Comparison of ENCODE assay signal across 28 cellular contexts in genomic region chr20:312067-312466, GRCh38. TPM values are rescaled to one million over a fixed set of nuclear protein-coding genes. Genes with fewer than 3 reads are reported as not detected.
DNase-seq lines count a peak whose midpoint lies in the region; ATAC-seq, FAIRE-seq and TF ChIP-seq lines count a peak whose summit lies in the region.
"Had no signal": no experiment of that assay in that cellular context is flagged by ENCODE, and none has a peak within 500 bp of the region (broad histone marks: within the 10 kb centered on the region; RNA-seq: fewer than 3 reads in every experiment).

No MANE protein-coding gene starts in this region.

- FAIRE-seq in HepG2 (lab: Jason Lieb, UNC) (no peak), astrocyte (lab: Jason Lieb, UNC) (no peak)
- FAIRE-seq: A549, GM18507, HTR-8/SVneo had no signal

- H3K27me3 Mint-ChIP-seq in astrocyte (ENCODE audit: low read depth, unreplicated experiment) (no peaks in the 10 kb centered on the region), natural killer cell (ENCODE audit: low read depth in 2 of 2) (peaks cover 0 to 2% of the 10 kb centered on the region in 2 donors), WTC11 (ENCODE audit: low read depth) (no peaks in the 10 kb centered on the region)

- WGBS in HepG2 (ENCODE audit: low lambda C conversion rate), result 85% methylated on average over 8 of the region's 8 CpGs
- WGBS in right lobe of liver (ENCODE audit: insufficient coverage, low coverage, low lambda C conversion rate, missing lambda C conversion rate), result 70% methylated on average over 8 of the region's 8 CpGs

- H3K36me3 ChIP-seq in HepG2 (replicated peaks in 1 of 2; ENCODE audit: control insufficient read depth in 1 of 2, insufficient read depth in 2 of 2, low read length in 2 of 2), result no peaks in the 10 kb centered on the region
- no peaks in the 10 kb centered on the region for H3K36me3 ChIP-seq in right lobe of liver
- no peaks in the 10 kb centered on the region for H3K36me3 ChIP-seq in astrocyte (ENCODE audit: insufficient read depth, low read length)

- no peak overlapping the region for H3K27ac ChIP-seq in HepG2 (ENCODE audit: extremely low read length, insufficient read depth, low read length)
- no peak overlapping the region for H3K27ac ChIP-seq in right lobe of liver
- no peak overlapping the region for H3K27ac ChIP-seq in astrocyte (ENCODE audit: low read depth, low read length)
- H3K27ac ChIP-seq: A549; BLaER1 treated with 17β-estradiol and CSF1 and Interleukin-3, amounts not matched to agents 10 nM and 100 nM; GM23248 had no signal

- DNase-seq in HepG2 (ENCODE audit: low spot score) (no peak), right lobe of liver (no peak), astrocyte (ENCODE audit: low read depth) (no peak), natural killer cell (no peak), WTC11 (ENCODE audit: low spot score) (no peak)
- no peak for DNase-seq in activated CD4-positive, alpha-beta T cell treated with anti-CD3 and anti-CD28 coated beads for 4 hours
- DNase-seq: AML-193; CD4-positive, alpha-beta memory T cell; COR-L47; GM23248; H9; KG1; MM.1S; NCI-H1092 treated with DMSO at 0.1 percent for 48 hours; NCI-H1436; NCI-H187; NCI-H446; NCI-H524 treated with DMSO at 0.1 percent for 48 hours; NCI-H774; SHP77 treated with DMSO at 0.1 percent for 48 hours had no signal

- H3K27ac Mint-ChIP-seq in astrocyte (ENCODE audit: unreplicated experiment), result peak overlapping the region; percentile 23
- no peak overlapping the region for H3K27ac Mint-ChIP-seq in natural killer cell
- no peak overlapping the region for H3K27ac Mint-ChIP-seq in WTC11
- H3K27ac Mint-ChIP-seq: H9 had no signal

- no peak overlapping the region for H2AFZ ChIP-seq in HepG2 (ENCODE audit: low read length)
- H2AFZ ChIP-seq in astrocyte (ENCODE audit: low read depth, low read length), result no peak overlapping the region
- H2AFZ ChIP-seq: GM23248 had no signal

- ATAC-seq in HepG2 (no peak), right lobe of liver (no peak), natural killer cell (no peak), WTC11 (no peak), HG03457 (IDR thresholded peaks at IDR 0.05; ENCODE audit: unreplicated experiment) (no peak)
- ATAC-seq: A549, Panc1 had no signal

- H3K79me2 ChIP-seq in HepG2 (ENCODE audit: insufficient read depth, low read length) (no peaks in the 10 kb centered on the region), astrocyte (ENCODE audit: insufficient read depth, low read length) (no peaks in the 10 kb centered on the region)

- CTCF ChIA-PET in HepG2 (lab: Yijun Ruan, JAX; ENCODE audit: low intra/inter-chr PET ratio, low total read pairs), result no interaction called here
- CTCF ChIA-PET in WTC11 (lab: Charles Lee), result interaction anchor here (1.0 to 5.3 kb wide), 4 partner anchors 12 to 42 kb away, joined by 4 to 35 read pairs (median 16); partner anchors contain the start of gene ZCCHC3

- H3K4me3 ChIP-seq in HepG2 (replicated peaks in 1 of 3; ENCODE audit: insufficient read depth in 1 of 3, low read depth in 2 of 3, low read length in 3 of 3), result no peak overlapping the region
- H3K4me3 ChIP-seq in right lobe of liver, result no peak overlapping the region
- H3K4me3 ChIP-seq in astrocyte (ENCODE audit: insufficient read depth, low read depth, low read length), result no peak overlapping the region
- H3K4me3 ChIP-seq: A549; BLaER1 treated with 17β-estradiol and CSF1 and Interleukin-3, amounts not matched to agents 10 nM and 100 nM; GM23248 had no signal

- intact Hi-C loops in HepG2 (cut with micrococcal nuclease; ENCODE audit: unreplicated experiment) (no loop called here), right lobe of liver (cut with DNase I) (no loop called here), natural killer cell (cut with micrococcal nuclease) (no loop called here)

- POLR2A ChIA-PET in HepG2 (lab: Yijun Ruan, JAX), result interaction anchor here (1.7 to 3.7 kb wide), 2 partner anchors 13 kb away, joined by 5 to 9 read pairs; partner anchors contain the start of gene SOX12
- POLR2A ChIA-PET in WTC11 (lab: Charles Lee), result interaction anchor here (0.9 kb wide), 1 partner anchor 12 kb away, joined by 4 read pairs; no protein-coding TSS in a partner anchor

- H4K20me1 ChIP-seq in HepG2 (ENCODE audit: insufficient read depth, low read length), result no peaks in the 10 kb centered on the region
- H4K20me1 ChIP-seq in astrocyte (ENCODE audit: insufficient read depth, low read length), result no peaks in the 10 kb centered on the region
- H4K20me1 ChIP-seq: BLaER1 treated with 17β-estradiol and CSF1 and Interleukin-3, amounts not matched to agents 10 nM and 100 nM had no signal

- no peak overlapping the region for H3K9ac ChIP-seq in HepG2 (ENCODE audit: insufficient read depth, low read depth, low read length)
- H3K9ac ChIP-seq in astrocyte (ENCODE audit: low read length), result no peak overlapping the region
- H3K9ac ChIP-seq: BLaER1 treated with 17β-estradiol and CSF1 and Interleukin-3, amounts not matched to agents 10 nM and 100 nM; GM23248 had no signal

- no peak for TF ChIP-seq CTCF in HepG2 (CRISPR knock-in tag; IDR thresholded peaks at IDR 0.05)
- TF ChIP-seq CTCF in right lobe of liver (IDR thresholded peaks at IDR 0.05), result no peak
- TF ChIP-seq CTCF in astrocyte (IDR thresholded peaks at IDR 0.05; ENCODE audit: insufficient read depth, low read depth, low read length), result no peak
- no peak for TF ChIP-seq CTCF in natural killer cell (IDR thresholded peaks at IDR 0.05)
- TF ChIP-seq CTCF in WTC11 (IDR thresholded peaks at IDR 0.05), result no peak

- H3K27me3 ChIP-seq in HepG2 (ENCODE audit: control insufficient read depth in 1 of 2, insufficient read depth in 2 of 2, low read length in 2 of 2) (no peaks in the 10 kb centered on the region; a peak in 1 of 5 replicates), right lobe of liver (no peaks in the 10 kb centered on the region), astrocyte (ENCODE audit: insufficient read depth, low read length) (no peaks in the 10 kb centered on the region)
- H3K27me3 ChIP-seq: BLaER1 treated with 17β-estradiol and CSF1 and Interleukin-3, amounts not matched to agents 10 nM and 100 nM had no signal

- H3K4me1 Mint-ChIP-seq in astrocyte (ENCODE audit: low read depth, unreplicated experiment) (peaks cover 9% of the 10 kb centered on the region), natural killer cell (peaks cover 16 to 20% of the 10 kb centered on the region in 2 donors), WTC11 (peaks cover 28% of the 10 kb centered on the region)

- in situ Hi-C loops in HepG2 (cut with HindIII; ENCODE audit: extremely low pct_ligation_motif_present, low pct_unique_long_range_greater_than_20kb), result no loop called here

- no peak for TF ChIP-seq EP300 in HepG2 (IDR thresholded peaks at IDR 0.05; ENCODE audit: low read depth in 2 of 2, low read length in 2 of 2)
- no peak for TF ChIP-seq EP300 in HepG2 (CRISPR knock-in tag; IDR thresholded peaks at IDR 0.05; ENCODE audit: borderline replicate concordance)

- H3K4me1 ChIP-seq in HepG2 (ENCODE audit: insufficient read depth, low read length) (peaks cover 41% of the 10 kb centered on the region), right lobe of liver (no peaks in the 10 kb centered on the region), astrocyte (ENCODE audit: insufficient read depth, low read length) (peaks cover 21% of the 10 kb centered on the region)

- TF ChIP-seq RAD21 in HepG2 (CRISPR knock-in tag; IDR thresholded peaks at IDR 0.05), result no peak

- H3K36me3 Mint-ChIP-seq in astrocyte (ENCODE audit: low read depth, unreplicated experiment), result peaks cover 2% of the 10 kb centered on the region
- no peaks in the 10 kb centered on the region for H3K36me3 Mint-ChIP-seq in natural killer cell
- H3K36me3 Mint-ChIP-seq in WTC11, result no peaks in the 10 kb centered on the region
- H3K36me3 Mint-ChIP-seq: CD4-positive, alpha-beta memory T cell had no signal

- no peak overlapping the region for H3K4me2 ChIP-seq in HepG2 (ENCODE audit: low read depth, low read length)
- H3K4me2 ChIP-seq in astrocyte (ENCODE audit: low read length), result no peak overlapping the region
- H3K4me2 ChIP-seq: A549 had no signal

- no peaks in the 10 kb centered on the region for H3K9me3 Mint-ChIP-seq in astrocyte (ENCODE audit: unreplicated experiment)
- H3K9me3 Mint-ChIP-seq in natural killer cell, result no peaks in the 10 kb centered on the region
- H3K9me3 Mint-ChIP-seq in WTC11, result no peaks in the 10 kb centered on the region
- H3K9me3 Mint-ChIP-seq: CD4-positive, alpha-beta memory T cell; H9 had no signal

- H3K4me3 Mint-ChIP-seq in astrocyte (ENCODE audit: unreplicated experiment), result no peak overlapping the region
- H3K4me3 Mint-ChIP-seq in natural killer cell, result peak overlapping the region; percentile 22
- no peak overlapping the region for H3K4me3 Mint-ChIP-seq in WTC11
- H3K4me3 Mint-ChIP-seq: H9 had no signal

- H3K9me3 ChIP-seq in HepG2 (ENCODE audit: low read length), result no peaks in the 10 kb centered on the region
- H3K9me3 ChIP-seq in right lobe of liver, result no peaks in the 10 kb centered on the region
- H3K9me3 ChIP-seq in astrocyte (ENCODE audit: insufficient read depth, low read depth, low read length), result no peaks in the 10 kb centered on the region
- H3K9me3 ChIP-seq: A549 had no signal

- TF ChIP-seq POLR2A in HepG2 (IDR thresholded peaks at IDR 0.05; ENCODE audit: insufficient read depth in 1 of 2, low read depth in 2 of 2, low read length in 2 of 2) (no peak), right lobe of liver (IDR thresholded peaks at IDR 0.05) (no peak)

- no TSS peak for BruUV-seq in HepG2 (replicated peaks; lab: Mats Ljungman, UMichigan)

RNA-seq across cellular contexts. Expression of gene SOX12, which starts 13.3 kb away (rescaled TPM):
- 12.1 and 18.7 TPM in 2 replicates for total RNA-seq in HepG2 (2016; rRNA removed; fragmentation: Illumina TruSeq; extraction: Trizol)
- total RNA-seq in HepG2 (2016; cell fraction: cytosol; rRNA removed; fragmentation: Illumina TruSeq; extraction: Trizol; ENCODE audit: low read depth), result 5.2 and 6.4 TPM in 2 replicates
- 10.8 and 18.0 TPM in 2 replicates for total RNA-seq in HepG2 (2016; cell fraction: insoluble cytoplasmic fraction; rRNA removed; fragmentation: Illumina TruSeq; extraction: Trizol)
- total RNA-seq in HepG2 (2016; cell fraction: membrane; rRNA removed; fragmentation: Illumina TruSeq; extraction: Trizol), result 19.3 and 22.7 TPM in 2 replicates
- total RNA-seq in HepG2 (2016; cell fraction: nucleus; rRNA removed; fragmentation: Illumina TruSeq; extraction: Trizol), result 14.7 and 17.3 TPM in 2 replicates
- polyA plus RNA-seq in HepG2 (2011; rRNA removed), result 10.0 and 11.5 TPM in 2 replicates
- 5.9 and 7.7 TPM in 2 replicates for polyA plus RNA-seq in HepG2 (2011; cell fraction: cytosol; rRNA removed)
- 33.8 and 40.6 TPM in 2 replicates for polyA plus RNA-seq in HepG2 (2011; cell fraction: nucleus; rRNA removed)
- polyA plus RNA-seq in HepG2 (2012), result 33.1 and 35.1 TPM in 2 replicates
- polyA plus RNA-seq in HepG2 (2016; cell fraction: cytosol; fragmentation: Illumina TruSeq; extraction: Trizol; ENCODE audit: low read depth), result 9.1 and 11.5 TPM in 2 replicates
- polyA plus RNA-seq in HepG2 (2016; cell fraction: insoluble cytoplasmic fraction; fragmentation: Illumina TruSeq; extraction: Trizol; ENCODE audit: low read depth), result 37.4 and 47.0 TPM in 2 replicates
- polyA plus RNA-seq in HepG2 (2016; cell fraction: membrane; fragmentation: Illumina TruSeq; extraction: Trizol; ENCODE audit: low read depth), result 35.3 and 38.7 TPM in 2 replicates
- polyA plus RNA-seq in HepG2 (2016; cell fraction: nucleus; fragmentation: Illumina TruSeq; extraction: Trizol; ENCODE audit: insufficient read depth, low read depth), result 63.1 and 67.8 TPM in 2 replicates
- 2.4 and 12.0 TPM in 2 replicates for polyA minus RNA-seq in HepG2 (2011; rRNA and poly(A)+ RNA removed; ENCODE audit: low replicate concordance)
- polyA minus RNA-seq in HepG2 (2011; cell fraction: cytosol; rRNA and poly(A)+ RNA removed), result 11.2 and 12.0 TPM in 2 replicates
- 9.6 and 12.7 TPM in 2 replicates for polyA minus RNA-seq in HepG2 (2011; cell fraction: nucleus; rRNA and poly(A)+ RNA removed)
- 1 to 10 TPM; 3.6 to 6.4 (median 4.6) TPM for total RNA-seq in right lobe of liver
- total RNA-seq in astrocyte, result 43.4 and 45.1 TPM in 2 replicates
- 1 to 10 TPM; 2.3 to 4.6 (median 2.9) TPM for total RNA-seq in natural killer cell
- 59.1 to 76.3 TPM (median 72.5 TPM) in 3 replicates for total RNA-seq in WTC11 (2021)

RNA-seq across cellular contexts. Expression of gene ZCCHC3, which starts 14.7 kb away (rescaled TPM):
- total RNA-seq in HepG2 (2016; rRNA removed; fragmentation: Illumina TruSeq; extraction: Trizol), result 56.2 and 63.0 TPM in 2 replicates
- total RNA-seq in HepG2 (2016; cell fraction: cytosol; rRNA removed; fragmentation: Illumina TruSeq; extraction: Trizol; ENCODE audit: low read depth), result 12.1 and 12.3 TPM in 2 replicates
- total RNA-seq in HepG2 (2016; cell fraction: insoluble cytoplasmic fraction; rRNA removed; fragmentation: Illumina TruSeq; extraction: Trizol), result 49.2 and 64.0 TPM in 2 replicates
- total RNA-seq in HepG2 (2016; cell fraction: membrane; rRNA removed; fragmentation: Illumina TruSeq; extraction: Trizol), result 45.3 and 47.4 TPM in 2 replicates
- total RNA-seq in HepG2 (2016; cell fraction: nucleus; rRNA removed; fragmentation: Illumina TruSeq; extraction: Trizol), result 28.6 and 30.4 TPM in 2 replicates
- 43.8 and 46.6 TPM in 2 replicates for polyA plus RNA-seq in HepG2 (2011; rRNA removed)
- 44.4 and 45.0 TPM in 2 replicates for polyA plus RNA-seq in HepG2 (2011; cell fraction: cytosol; rRNA removed)
- 21.2 and 22.1 TPM in 2 replicates for polyA plus RNA-seq in HepG2 (2011; cell fraction: nucleus; rRNA removed)
- polyA plus RNA-seq in HepG2 (2012), result 37.3 and 43.5 TPM in 2 replicates
- polyA plus RNA-seq in HepG2 (2016; cell fraction: cytosol; fragmentation: Illumina TruSeq; extraction: Trizol; ENCODE audit: low read depth), result 8.1 and 9.0 TPM in 2 replicates
- 75.7 and 81.5 TPM in 2 replicates for polyA plus RNA-seq in HepG2 (2016; cell fraction: insoluble cytoplasmic fraction; fragmentation: Illumina TruSeq; extraction: Trizol; ENCODE audit: low read depth)
- polyA plus RNA-seq in HepG2 (2016; cell fraction: membrane; fragmentation: Illumina TruSeq; extraction: Trizol; ENCODE audit: low read depth), result 37.6 and 38.3 TPM in 2 replicates
- polyA plus RNA-seq in HepG2 (2016; cell fraction: nucleus; fragmentation: Illumina TruSeq; extraction: Trizol; ENCODE audit: insufficient read depth, low read depth), result 57.9 and 60.5 TPM in 2 replicates
- polyA minus RNA-seq in HepG2 (2011; rRNA and poly(A)+ RNA removed; ENCODE audit: low replicate concordance), result 9.3 and 53.1 TPM in 2 replicates
- 31.3 and 34.6 TPM in 2 replicates for polyA minus RNA-seq in HepG2 (2011; cell fraction: cytosol; rRNA and poly(A)+ RNA removed)
- polyA minus RNA-seq in HepG2 (2011; cell fraction: nucleus; rRNA and poly(A)+ RNA removed), result 16.1 and 17.3 TPM in 2 replicates
- 1 to 10 TPM; 4.2 to 7.5 (median 5.9) TPM for total RNA-seq in right lobe of liver
- total RNA-seq in astrocyte, result 18.6 and 20.2 TPM in 2 replicates
- total RNA-seq in natural killer cell, result 10 to 100 TPM; 19.2 to 24.0 (median 20.6) TPM
- 43.6 to 54.1 TPM (median 52.6 TPM) in 3 replicates for total RNA-seq in WTC11 (2021)

RNA-seq across cellular contexts. Expression of gene C20orf96, which starts 21.5 kb away (rescaled TPM):
- total RNA-seq in HepG2 (2016; rRNA removed; fragmentation: Illumina TruSeq; extraction: Trizol) (3.8 and 4.7 TPM in 2 replicates), right lobe of liver (1 to 10 TPM in 4 of 6 experiments, under 1 TPM in 2; 0.62 to 2.5 (median 1.8) TPM), astrocyte (10.1 and 10.7 TPM in 2 replicates), natural killer cell (1 to 10 TPM; 3.8 to 4.3 (median 4.1) TPM), WTC11 (2021) (22.1 to 30.3 TPM (median 27.8 TPM) in 3 replicates)
- 0.51 and 1.3 TPM in 2 replicates for total RNA-seq in HepG2 (2016; cell fraction: cytosol; rRNA removed; fragmentation: Illumina TruSeq; extraction: Trizol; ENCODE audit: low read depth)
- total RNA-seq in HepG2 (2016; cell fraction: insoluble cytoplasmic fraction; rRNA removed; fragmentation: Illumina TruSeq; extraction: Trizol), result 3.1 and 5.0 TPM in 2 replicates
- 2.0 and 2.7 TPM in 2 replicates for total RNA-seq in HepG2 (2016; cell fraction: membrane; rRNA removed; fragmentation: Illumina TruSeq; extraction: Trizol)
- total RNA-seq in HepG2 (2016; cell fraction: nucleus; rRNA removed; fragmentation: Illumina TruSeq; extraction: Trizol), result 9.9 and 10.7 TPM in 2 replicates
- 18.2 and 20.6 TPM in 2 replicates for polyA plus RNA-seq in HepG2 (2011; rRNA removed)
- 10.7 and 11.6 TPM in 2 replicates for polyA plus RNA-seq in HepG2 (2011; cell fraction: cytosol; rRNA removed)
- 25.9 and 27.9 TPM in 2 replicates for polyA plus RNA-seq in HepG2 (2011; cell fraction: nucleus; rRNA removed)
- 17.5 and 20.7 TPM in 2 replicates for polyA plus RNA-seq in HepG2 (2012)
- 4.3 and 5.1 TPM in 2 replicates for polyA plus RNA-seq in HepG2 (2016; cell fraction: cytosol; fragmentation: Illumina TruSeq; extraction: Trizol; ENCODE audit: low read depth)
- 13.8 and 15.5 TPM in 2 replicates for polyA plus RNA-seq in HepG2 (2016; cell fraction: insoluble cytoplasmic fraction; fragmentation: Illumina TruSeq; extraction: Trizol; ENCODE audit: low read depth)
- polyA plus RNA-seq in HepG2 (2016; cell fraction: membrane; fragmentation: Illumina TruSeq; extraction: Trizol; ENCODE audit: low read depth), result 7.8 and 8.1 TPM in 2 replicates
- polyA plus RNA-seq in HepG2 (2016; cell fraction: nucleus; fragmentation: Illumina TruSeq; extraction: Trizol; ENCODE audit: insufficient read depth, low read depth), result 37.7 and 37.8 TPM in 2 replicates
- polyA minus RNA-seq in HepG2 (2011; rRNA and poly(A)+ RNA removed; ENCODE audit: low replicate concordance), result 1.7 and 6.2 TPM in 2 replicates
- 2.8 and 3.7 TPM in 2 replicates for polyA minus RNA-seq in HepG2 (2011; cell fraction: cytosol; rRNA and poly(A)+ RNA removed)
- polyA minus RNA-seq in HepG2 (2011; cell fraction: nucleus; rRNA and poly(A)+ RNA removed), result 16.1 and 18.5 TPM in 2 replicates

RNA-seq across cellular contexts. Expression of gene NRSN2, which starts 34.8 kb away (rescaled TPM):
- total RNA-seq in HepG2 (2016; rRNA removed; fragmentation: Illumina TruSeq; extraction: Trizol), result 28.4 and 32.3 TPM in 2 replicates
- 13.5 and 19.5 TPM in 2 replicates for total RNA-seq in HepG2 (2016; cell fraction: cytosol; rRNA removed; fragmentation: Illumina TruSeq; extraction: Trizol; ENCODE audit: low read depth)
- total RNA-seq in HepG2 (2016; cell fraction: insoluble cytoplasmic fraction; rRNA removed; fragmentation: Illumina TruSeq; extraction: Trizol), result 26.0 and 33.1 TPM in 2 replicates
- 30.9 and 37.0 TPM in 2 replicates for total RNA-seq in HepG2 (2016; cell fraction: membrane; rRNA removed; fragmentation: Illumina TruSeq; extraction: Trizol)
- 18.0 and 19.9 TPM in 2 replicates for total RNA-seq in HepG2 (2016; cell fraction: nucleus; rRNA removed; fragmentation: Illumina TruSeq; extraction: Trizol)
- 49.4 and 63.3 TPM in 2 replicates for polyA plus RNA-seq in HepG2 (2011; rRNA removed)
- 69.4 and 90.4 TPM in 2 replicates for polyA plus RNA-seq in HepG2 (2011; cell fraction: cytosol; rRNA removed)
- polyA plus RNA-seq in HepG2 (2011; cell fraction: nucleus; rRNA removed), result 68.6 and 73.2 TPM in 2 replicates
- polyA plus RNA-seq in HepG2 (2012), result 32.8 and 45.8 TPM in 2 replicates
- polyA plus RNA-seq in HepG2 (2016; cell fraction: cytosol; fragmentation: Illumina TruSeq; extraction: Trizol; ENCODE audit: low read depth), result 30.7 and 34.2 TPM in 2 replicates
- 54.0 and 55.2 TPM in 2 replicates for polyA plus RNA-seq in HepG2 (2016; cell fraction: insoluble cytoplasmic fraction; fragmentation: Illumina TruSeq; extraction: Trizol; ENCODE audit: low read depth)
- polyA plus RNA-seq in HepG2 (2016; cell fraction: membrane; fragmentation: Illumina TruSeq; extraction: Trizol; ENCODE audit: low read depth), result 61.7 and 66.8 TPM in 2 replicates
- 79.0 and 79.1 TPM in 2 replicates for polyA plus RNA-seq in HepG2 (2016; cell fraction: nucleus; fragmentation: Illumina TruSeq; extraction: Trizol; ENCODE audit: insufficient read depth, low read depth)
- 1.6 and 52.5 TPM in 2 replicates for polyA minus RNA-seq in HepG2 (2011; rRNA and poly(A)+ RNA removed; ENCODE audit: low replicate concordance)
- polyA minus RNA-seq in HepG2 (2011; cell fraction: cytosol; rRNA and poly(A)+ RNA removed), result 32.5 and 33.1 TPM in 2 replicates
- polyA minus RNA-seq in HepG2 (2011; cell fraction: nucleus; rRNA and poly(A)+ RNA removed), result 10.7 and 15.0 TPM in 2 replicates
- total RNA-seq in right lobe of liver, result 1 to 10 TPM; 1.3 to 4.1 (median 1.9) TPM
- 57.8 and 64.0 TPM in 2 replicates for total RNA-seq in astrocyte
- 1 to 10 TPM; 6.6 to 9.3 (median 8.4) TPM for total RNA-seq in natural killer cell
- total RNA-seq in WTC11 (2021), result 23.0 to 23.7 TPM (median 23.3 TPM) in 3 replicates

RNA-seq across cellular contexts. Expression of gene DEFB132, which starts 54.5 kb away (rescaled TPM):
- not detected in 2 replicates for total RNA-seq in HepG2 (2016; rRNA removed; fragmentation: Illumina TruSeq; extraction: Trizol)
- total RNA-seq in HepG2 (2016; cell fraction: cytosol; rRNA removed; fragmentation: Illumina TruSeq; extraction: Trizol; ENCODE audit: low read depth), result not detected in 2 replicates
- not detected in 2 replicates for total RNA-seq in HepG2 (2016; cell fraction: insoluble cytoplasmic fraction; rRNA removed; fragmentation: Illumina TruSeq; extraction: Trizol)
- total RNA-seq in HepG2 (2016; cell fraction: membrane; rRNA removed; fragmentation: Illumina TruSeq; extraction: Trizol), result not detected in 2 replicates
- total RNA-seq in HepG2 (2016; cell fraction: nucleus; rRNA removed; fragmentation: Illumina TruSeq; extraction: Trizol), result not detected in 2 replicates
- not detected in 2 replicates for polyA plus RNA-seq in HepG2 (2011; rRNA removed)
- polyA plus RNA-seq in HepG2 (2011; cell fraction: cytosol; rRNA removed), result not detected in 2 replicates
- polyA plus RNA-seq in HepG2 (2011; cell fraction: nucleus; rRNA removed), result not detected in 2 replicates
- polyA plus RNA-seq in HepG2 (2012), result not detected in 2 replicates
- not detected in 2 replicates for polyA plus RNA-seq in HepG2 (2016; cell fraction: cytosol; fragmentation: Illumina TruSeq; extraction: Trizol; ENCODE audit: low read depth)
- polyA plus RNA-seq in HepG2 (2016; cell fraction: insoluble cytoplasmic fraction; fragmentation: Illumina TruSeq; extraction: Trizol; ENCODE audit: low read depth), result not detected in 2 replicates
- polyA plus RNA-seq in HepG2 (2016; cell fraction: membrane; fragmentation: Illumina TruSeq; extraction: Trizol; ENCODE audit: low read depth), result not detected in 2 replicates
- polyA plus RNA-seq in HepG2 (2016; cell fraction: nucleus; fragmentation: Illumina TruSeq; extraction: Trizol; ENCODE audit: insufficient read depth, low read depth), result not detected in 2 replicates
- not detected in 2 replicates for polyA minus RNA-seq in HepG2 (2011; rRNA and poly(A)+ RNA removed; ENCODE audit: low replicate concordance)
- polyA minus RNA-seq in HepG2 (2011; cell fraction: cytosol; rRNA and poly(A)+ RNA removed), result not detected in 2 replicates
- polyA minus RNA-seq in HepG2 (2011; cell fraction: nucleus; rRNA and poly(A)+ RNA removed), result not detected in 2 replicates
- under 1 TPM in 3 of 6 experiments, not detected in 3; 0.30 to 0.35 (median 0.31) TPM for total RNA-seq in right lobe of liver
- not detected in 2 replicates for total RNA-seq in astrocyte
- total RNA-seq in natural killer cell, result not detected
- not detected in 3 replicates for total RNA-seq in WTC11 (2021)
- total RNA-seq: CD4-positive, alpha-beta memory T cell; Daoy; G401; GM23248; H9 had no signal
- polyA plus RNA-seq: A549; CD4-positive, alpha-beta memory T cell; GM23248 had no signal
